1 cellular context compared by ENCODE assay signal in genomic region chr3:102909904-102910303, GRCh38.
TF ChIP-seq lines count a peak whose summit lies in the region.

No MANE protein-coding gene starts in this region.

TF ChIP-seq in SK-N-SH treated with all-trans-retinoic acid at 6 μM for 48 hours, 23 proteins besides CTCF, POLR2A, EP300 and RAD21 (continued from another document):
- TF ChIP-seq CSRNP3 (CRISPR knock-in tag; IDR thresholded peaks at IDR 0.05) (peak; percentile 62; the same call in 1 of the 2 replicates), GLIS3 (CRISPR knock-in tag; IDR thresholded peaks at IDR 0.05) (peak; percentile 83; the same call in 1 of the 2 replicates), CREB5 (CRISPR knock-in tag; IDR thresholded peaks at IDR 0.05; ENCODE audit: low read depth) (peak; percentile 70), ARNTL (CRISPR knock-in tag; IDR thresholded peaks at IDR 0.05; ENCODE audit: borderline replicate concordance, low read depth) (no peak), RARB (CRISPR knock-in tag; IDR thresholded peaks at IDR 0.05) (no peak)
